Comparison of ENCODE assay signal across 9 cellular contexts in genomic region chr10:129968937-129969527, GRCh38. TPM values are rescaled to one million over a fixed set of nuclear protein-coding genes. Genes with fewer than 3 reads are reported as not detected.
DNase-seq lines count a peak whose midpoint lies in the region; ATAC-seq and TF ChIP-seq lines count a peak whose summit lies in the region.
"Had no signal": no experiment of that assay in that cellular context is flagged by ENCODE, and none has a peak within 500 bp of the region (broad histone marks: within the 10 kb centered on the region; RNA-seq: fewer than 3 reads in every experiment).

No MANE protein-coding gene starts in this region.

- H3K27ac ChIP-seq in testis: no peak overlapping the region

- no peaks in the 10 kb centered on the region for H3K36me3 ChIP-seq in testis (ENCODE audit: low read depth, missing control alignments)

- no peaks in the 10 kb centered on the region for H3K9me3 ChIP-seq in testis

- peak overlapping the region in 1 of 2 donors; percentile 26 for H3K4me3 ChIP-seq in testis

- H3K36me3 Mint-ChIP-seq in activated CD4-positive, alpha-beta memory T cell treated with anti-CD3 and anti-CD28 coated beads for 36 hours: peaks cover 2% of the 10 kb centered on the region
- peaks cover 5% of the 10 kb centered on the region for H3K36me3 Mint-ChIP-seq in activated CD4-positive, alpha-beta memory T cell treated with anti-CD3 and anti-CD28 coated beads, Interleukin-2, amount 10 ng/mL, durations not matched to agents 7 days and 5 days (ENCODE audit: low read depth)
- peaks cover 2% of the 10 kb centered on the region in 2 donors for H3K36me3 Mint-ChIP-seq in activated T-cell treated with anti-CD3 and anti-CD28 coated beads, Interleukin-2, amount 50 U/mL, for 72 hours (ENCODE audit: insufficient read depth in 2 of 2)

- H3K4me1 Mint-ChIP-seq in activated CD4-positive, alpha-beta memory T cell treated with anti-CD3 and anti-CD28 coated beads for 36 hours (ENCODE audit: low read depth): peaks cover 19% of the 10 kb centered on the region
- H3K4me1 Mint-ChIP-seq in activated CD4-positive, alpha-beta memory T cell treated with anti-CD3 and anti-CD28 coated beads, Interleukin-2, amount 10 ng/mL, durations not matched to agents 7 days and 5 days: peaks cover 15% of the 10 kb centered on the region
- peaks cover 13% of the 10 kb centered on the region for H3K4me1 Mint-ChIP-seq in activated T-cell treated with anti-CD3 and anti-CD28 coated beads, Interleukin-2, amount 50 U/mL, for 72 hours (ENCODE audit: low read depth)

- peak; percentile 54 to 56 for ATAC-seq in activated T-cell treated with anti-CD3 and anti-CD28 coated beads, Interleukin-2, amount 50 U/mL, for 72 hours (replicated peaks in 1 of 2)
- no peak for ATAC-seq in GM18858 (IDR thresholded peaks at IDR 0.05; ENCODE audit: unreplicated experiment)
- ATAC-seq in HG03354 (IDR thresholded peaks at IDR 0.05; ENCODE audit: poor library complexity, severe bottlenecking, unreplicated experiment): no peak

- TF ChIP-seq POLR2A in testis (IDR thresholded peaks at IDR 0.05): no peak

- peak in 2 of 3 experiments; percentile 46 to 54 for TF ChIP-seq CTCF in testis (IDR thresholded peaks at IDR 0.05)

- no peaks in the 10 kb centered on the region for H3K27me3 ChIP-seq in testis

- intact Hi-C loops in activated CD4-positive, alpha-beta memory T cell treated with anti-CD3 and anti-CD28 coated beads for 36 hours (cut with micrococcal nuclease): loop anchor here (10.0 kb wide), 1 partner anchor 94 kb away; no protein-coding TSS in a partner anchor
- intact Hi-C loops in testis (cut with DNase I; ENCODE audit: low total_unique reads): no loop called here

- H3K27ac Mint-ChIP-seq in activated CD4-positive, alpha-beta memory T cell treated with anti-CD3 and anti-CD28 coated beads for 36 hours: no peak overlapping the region
- no peak overlapping the region for H3K27ac Mint-ChIP-seq in activated CD4-positive, alpha-beta memory T cell treated with anti-CD3 and anti-CD28 coated beads, Interleukin-2, amount 10 ng/mL, durations not matched to agents 7 days and 5 days
- H3K27ac Mint-ChIP-seq in activated T-cell treated with anti-CD3 and anti-CD28 coated beads, Interleukin-2, amount 50 U/mL, for 72 hours: no peak overlapping the region
- H3K27ac Mint-ChIP-seq: activated B cell treated with CpG ODN at 0.5 μM for 24 hours had no signal

- CTCF ChIA-PET in activated CD4-positive, alpha-beta memory T cell treated with anti-CD3 and anti-CD28 coated beads for 36 hours (lab: Charles Lee): interaction anchor here (1.6 to 1.7 kb wide), 2 partner anchors 167 to 221 kb away, joined by 3 to 4 read pairs; partner anchors contain the start of gene GLRX3
- CTCF ChIA-PET in activated CD4-positive, alpha-beta memory T cell treated with anti-CD3 and anti-CD28 coated beads, Interleukin-2, amount 10 ng/mL, durations not matched to agents 7 days and 5 days (lab: Charles Lee): no interaction called here

- H3K27me3 Mint-ChIP-seq in activated CD4-positive, alpha-beta memory T cell treated with anti-CD3 and anti-CD28 coated beads for 36 hours: peaks cover 60% of the 10 kb centered on the region
- H3K27me3 Mint-ChIP-seq in activated CD4-positive, alpha-beta memory T cell treated with anti-CD3 and anti-CD28 coated beads, Interleukin-2, amount 10 ng/mL, durations not matched to agents 7 days and 5 days: peaks cover 61% of the 10 kb centered on the region
- peaks cover 52% of the 10 kb centered on the region for H3K27me3 Mint-ChIP-seq in activated T-cell treated with anti-CD3 and anti-CD28 coated beads, Interleukin-2, amount 50 U/mL, for 72 hours (ENCODE audit: low read depth)

- peaks cover 3% of the 10 kb centered on the region for H3K4me1 ChIP-seq in testis

- H3K4me3 Mint-ChIP-seq in activated CD4-positive, alpha-beta memory T cell treated with anti-CD3 and anti-CD28 coated beads for 36 hours: no peak overlapping the region
- no peak overlapping the region for H3K4me3 Mint-ChIP-seq in activated CD4-positive, alpha-beta memory T cell treated with anti-CD3 and anti-CD28 coated beads, Interleukin-2, amount 10 ng/mL, durations not matched to agents 7 days and 5 days
- no peak overlapping the region for H3K4me3 Mint-ChIP-seq in activated T-cell treated with anti-CD3 and anti-CD28 coated beads, Interleukin-2, amount 50 U/mL, for 72 hours
- H3K4me3 Mint-ChIP-seq: activated B cell treated with CpG ODN at 0.5 μM for 24 hours had no signal

- H3K9me3 Mint-ChIP-seq in activated CD4-positive, alpha-beta memory T cell treated with anti-CD3 and anti-CD28 coated beads for 36 hours: no peaks in the 10 kb centered on the region
- H3K9me3 Mint-ChIP-seq in activated CD4-positive, alpha-beta memory T cell treated with anti-CD3 and anti-CD28 coated beads, Interleukin-2, amount 10 ng/mL, durations not matched to agents 7 days and 5 days: no peaks in the 10 kb centered on the region
- H3K9me3 Mint-ChIP-seq in activated T-cell treated with anti-CD3 and anti-CD28 coated beads, Interleukin-2, amount 50 U/mL, for 72 hours: no peaks in the 10 kb centered on the region
- H3K9me3 Mint-ChIP-seq: activated B cell treated with CpG ODN at 0.5 μM for 24 hours had no signal

- POLR2A ChIA-PET in activated CD4-positive, alpha-beta memory T cell treated with anti-CD3 and anti-CD28 coated beads for 36 hours (lab: Charles Lee): no interaction called here
- POLR2A ChIA-PET in activated CD4-positive, alpha-beta memory T cell treated with anti-CD3 and anti-CD28 coated beads, Interleukin-2, amount 10 ng/mL, durations not matched to agents 7 days and 5 days (lab: Charles Lee): no interaction called here

- 4 to 5% methylated on average over 18 to 42 of the region's 47 CpGs for WGBS in testis, 2 donors

- DNase-seq in activated CD4-positive, alpha-beta memory T cell treated with anti-CD3 and anti-CD28 coated beads for 36 hours: peak; percentile 71
- no peak for DNase-seq in activated CD4-positive, alpha-beta memory T cell treated with anti-CD3 and anti-CD28 coated beads, Interleukin-2, amount 10 ng/mL, durations not matched to agents 7 days and 5 days
- DNase-seq in activated T-cell treated with anti-CD3 and anti-CD28 coated beads, Interleukin-2, amount 50 U/mL, for 72 hours: peak; percentile 67 to 68
- DNase-seq in iris pigment epithelial cell (ENCODE audit: low read depth) (peak; percentile 29), testis (peak; percentile 73), cortex of kidney (lab: John Stamatoyannopoulos, UW) (no peak)
- DNase-seq: activated B cell treated with CpG ODN at 0.5 μM for 24 hours had no signal

RNA-seq across cellular contexts. Expression of gene EBF3, which starts 5.0 kb away (rescaled TPM):
- total RNA-seq in activated CD4-positive, alpha-beta memory T cell treated with anti-CD3 and anti-CD28 coated beads for 36 hours: not detected
- not detected for total RNA-seq in activated CD4-positive, alpha-beta memory T cell treated with anti-CD3 and anti-CD28 coated beads, Interleukin-2, amount 10 ng/mL, durations not matched to agents 7 days and 5 days
- not detected for total RNA-seq in activated T-cell treated with anti-CD3 and anti-CD28 coated beads, Interleukin-2, amount 50 U/mL, for 72 hours
- total RNA-seq in testis: 1 to 10 TPM; 6.0 to 7.6 TPM
- polyA plus RNA-seq in testis (ENCODE audit: insufficient read depth, low read depth, low replicate concordance): 4.0 TPM
- total RNA-seq: activated B cell treated with CpG ODN at 0.5 μM for 24 hours had no signal

Comparison
In these comparisons a context has a peak if more than half of its experiments do, and no peak if none do; other contexts are left out.
1. DNase-seq: peak in activated CD4-positive, alpha-beta memory T cell treated with anti-CD3 and anti-CD28 coated beads for 36 hours (single experiment), activated T-cell treated with anti-CD3 and anti-CD28 coated beads, Interleukin-2, amount 50 U/mL, for 72 hours (2 of 2), iris pigment epithelial cell (single experiment) and testis (single experiment); none in activated CD4-positive, alpha-beta memory T cell treated with anti-CD3 and anti-CD28 coated beads, Interleukin-2, amount 10 ng/mL, durations not matched to agents 7 days and 5 days (single experiment) and cortex of kidney (single experiment).
2. ATAC-seq: peak in activated T-cell treated with anti-CD3 and anti-CD28 coated beads, Interleukin-2, amount 50 U/mL, for 72 hours (2 of 2); none in GM18858 (single experiment) and HG03354 (single experiment).
3. RNA of gene EBF3, which starts 5.0 kb away (total RNA-seq): 6.0 to 7.6 TPM in testis; not detected in activated CD4-positive, alpha-beta memory T cell treated with anti-CD3 and anti-CD28 coated beads for 36 hours, not detected in activated CD4-positive, alpha-beta memory T cell treated with anti-CD3 and anti-CD28 coated beads, Interleukin-2, amount 10 ng/mL, durations not matched to agents 7 days and 5 days and not detected in activated T-cell treated with anti-CD3 and anti-CD28 coated beads, Interleukin-2, amount 50 U/mL, for 72 hours; every median in the first group is over 4 times any median in the second.